Comparison of ENCODE assay signal across 17 cellular contexts in the genomic region with DNA sequence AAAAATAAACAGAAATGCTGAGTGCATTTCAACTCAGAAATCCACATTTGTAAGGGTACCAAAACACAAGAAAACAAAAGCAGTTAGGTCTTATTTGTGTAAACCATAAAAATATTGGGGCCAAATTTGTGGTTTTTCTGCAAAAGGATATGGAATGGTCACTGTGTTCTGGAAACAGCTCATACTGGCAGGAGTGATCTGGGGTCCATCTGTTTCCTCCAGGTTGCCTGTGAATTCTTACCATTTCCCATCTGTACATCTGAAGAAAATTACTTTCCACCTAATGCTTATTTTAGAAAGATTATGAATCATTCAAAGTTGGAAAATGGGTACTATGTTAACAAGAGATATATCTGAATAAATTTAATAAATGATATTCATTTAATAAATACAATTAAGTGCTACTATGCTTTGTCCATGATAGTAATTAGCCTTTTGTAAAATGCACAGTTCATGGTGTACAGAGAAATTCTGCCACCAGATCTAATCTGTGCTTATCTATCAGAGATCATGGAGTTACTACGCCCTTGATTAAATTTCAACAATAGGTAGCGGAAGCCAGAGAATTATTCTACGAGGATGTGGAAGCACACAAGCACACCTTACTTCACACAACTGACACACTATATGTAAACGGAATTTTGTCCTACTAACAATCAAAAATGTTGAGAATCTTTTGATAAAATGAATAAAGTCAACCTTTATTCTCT. TPM values are rescaled to one million over a fixed set of nuclear protein-coding genes. Genes with fewer than 3 reads are reported as not detected.
"Had no signal": no experiment of that assay in that cellular context is flagged by ENCODE, and none has a peak within 500 bp of the region (broad histone marks: within the 10 kb centered on the region; RNA-seq: fewer than 3 reads in every experiment).

No MANE protein-coding gene starts in this region.

- H3K36me3 ChIP-seq: transverse colon, vagina had no signal

- ATAC-seq: activated CD8-positive, alpha-beta T cell treated with anti-CD3 and anti-CD28 coated beads, Interleukin-2, amount 10 ng/mL, durations not matched to agents 7 days and 5 days; natural killer cell treated with Interleukin-12 subunit alpha and Interleukin-12 subunit beta and Interleukin-15 and Interleukin-18, amount 100 ng/mL, for 72 hours; right cardiac atrium had no signal

- H3K9me3 ChIP-seq: esophagus squamous epithelium, transverse colon, vagina had no signal

- H3K27ac ChIP-seq: brain microvascular endothelial cell, esophagus squamous epithelium, skin epidermis, transverse colon, vagina had no signal

- H3K27me3 ChIP-seq: brain microvascular endothelial cell, esophagus squamous epithelium, transverse colon, vagina had no signal

- DNase-seq: activated CD4-positive, alpha-beta T cell treated with anti-CD3 and anti-CD28 coated beads, Interleukin-2, amount 10 ng/mL, durations not matched to agents 24 days and 14 days; activated CD4-positive, CD25-positive, alpha-beta regulatory T cell; activated CD8-positive, alpha-beta memory T cell treated with anti-CD3 and anti-CD28 coated beads, Interleukin-2, amount 50 U/mL, for 48 hours; activated CD8-positive, alpha-beta T cell treated with anti-CD3 and anti-CD28 coated beads, Interleukin-2, amount 10 ng/mL, durations not matched to agents 7 days and 5 days; activated naive CD8-positive, alpha-beta T cell treated with anti-CD3 and anti-CD28 coated beads for 36 hours; amygdala; esophagus squamous epithelium; right cardiac atrium; stimulated activated CD4-positive, alpha-beta T cell treated with anti-CD3 and anti-CD28 coated beads, Interleukin-4, amount 100 ng/mL, for 24 hours; stimulated activated naive CD4-positive, alpha-beta T cell; T-helper 2 cell; transverse colon had no signal

- H3K4me1 ChIP-seq: esophagus squamous epithelium, vagina had no signal

- H3K4me3 ChIP-seq: esophagus squamous epithelium, skin epidermis, transverse colon, vagina had no signal

RNA-seq across cellular contexts. Expression of gene CDK15, which starts 36.5 kb away (rescaled TPM):
- total RNA-seq: activated CD4-positive, alpha-beta T cell treated with anti-CD3 and anti-CD28 coated beads, Interleukin-2, amount 10 ng/mL, durations not matched to agents 24 days and 14 days; activated CD8-positive, alpha-beta T cell treated with anti-CD3 and anti-CD28 coated beads, Interleukin-2, amount 10 ng/mL, durations not matched to agents 7 days and 5 days; activated naive CD8-positive, alpha-beta T cell treated with anti-CD3 and anti-CD28 coated beads for 36 hours; activated T-helper 1 cell treated with anti-CD3 and anti-CD28 coated beads, Interleukin-12 subunit alpha, Interleukin-12 subunit beta, Interleukin-2, Interleukin-4 antibody, amounts not matched to agents 30 ng/mL and 10 ng/mL and 1 ng/mL, durations not matched to agents 14 hours and 24 hours and 36 hours; natural killer cell treated with Interleukin-12 subunit alpha and Interleukin-12 subunit beta and Interleukin-15 and Interleukin-18, amount 100 ng/mL, for 72 hours; vagina had no signal
